1 cellular context compared by ENCODE assay signal in genomic region chr5:179275381-179275878, GRCh38.
TF ChIP-seq lines count a peak whose summit lies in the region.

No MANE protein-coding gene starts in this region.

TF ChIP-seq in IMR-90, 13 proteins besides CTCF, POLR2A, EP300 and RAD21:
- no peak for TF ChIP-seq MXI1 (IDR thresholded peaks at IDR 0.05; ENCODE audit: borderline replicate concordance, low read depth, low read length)
- no peak for TF ChIP-seq ELK1 (IDR thresholded peaks at IDR 0.05; ENCODE audit: borderline replicate concordance, low read depth, low read length)
- no peak for TF ChIP-seq RCOR1 (IDR thresholded peaks at IDR 0.05; ENCODE audit: insufficient replicate concordance, low read length)
- TF ChIP-seq BHLHE40 (IDR thresholded peaks at IDR 0.05; ENCODE audit: low read depth, low read length), result no peak
- no peak for TF ChIP-seq MAZ (IDR thresholded peaks at IDR 0.05; ENCODE audit: borderline replicate concordance, low read depth, low read length)
- TF ChIP-seq MAFK (IDR thresholded peaks at IDR 0.05; ENCODE audit: low read depth, low read length), result no peak
- TF ChIP-seq USF2 (IDR thresholded peaks at IDR 0.05; ENCODE audit: low read depth, low read length), result no peak
- no peak for TF ChIP-seq RFX5 (IDR thresholded peaks at IDR 0.05; ENCODE audit: low read depth, low read length)
- TF ChIP-seq SMC3 (IDR thresholded peaks at IDR 0.05; ENCODE audit: low read depth, low read length), result no peak
- no peak for TF ChIP-seq FOS (IDR thresholded peaks at IDR 0.05; ENCODE audit: low read depth, low read length)
- no peak for TF ChIP-seq NFE2L2 (IDR thresholded peaks at IDR 0.05; ENCODE audit: low read depth, low read length)
- TF ChIP-seq CEBPB (IDR thresholded peaks at IDR 0.05; ENCODE audit: low read depth, low read length), result no peak
- TF ChIP-seq CHD1 (IDR thresholded peaks at IDR 0.05; ENCODE audit: low read depth, low read length), result no peak
